In genomic region chr2:53823639-53824038, GRCh38 we compare ENCODE assay signal across 1 cellular context.
TF ChIP-seq lines count a peak whose summit lies in the region.
"Not testable (repeated sequence)": the region's sequence is repeated elsewhere in the genome, so short reads cannot be mapped to it uniquely, and the experiment has no call there.

No MANE protein-coding gene starts in this region.

TF ChIP-seq in HepG2, 621 proteins besides CTCF, POLR2A, EP300 and RAD21:
- TF ChIP-seq ZNF687 (CRISPR knock-in tag; IDR thresholded peaks at IDR 0.05) = peak; percentile 18; the same call in 1 of the 2 replicates
- not testable (repeated sequence) for TF ChIP-seq SOX6 (IDR thresholded peaks at IDR 0.05)
- 0 out of 2 replicates have a peak, but pooled peaks have one; percentile 12 for TF ChIP-seq SOX6 (CRISPR knock-in tag; IDR thresholded peaks at IDR 0.05)
- TF ChIP-seq CCDC6 (CRISPR knock-in tag; IDR thresholded peaks at IDR 0.05) = 0 out of 2 replicates have a peak, but pooled peaks have one; percentile 24
- peak; percentile 83 for TF ChIP-seq ZMYM2 (CRISPR knock-in tag; IDR thresholded peaks at IDR 0.05)
- peak; percentile 52; the same call in 1 of the 2 replicates for TF ChIP-seq STAG1 (CRISPR knock-in tag; IDR thresholded peaks at IDR 0.05)
- peak; percentile 64; the same call in 1 of the 2 replicates for TF ChIP-seq ADNP (CRISPR knock-in tag; IDR thresholded peaks at IDR 0.05)
